ENCODE assay signal across 22 cellular contexts in the genomic region with DNA sequence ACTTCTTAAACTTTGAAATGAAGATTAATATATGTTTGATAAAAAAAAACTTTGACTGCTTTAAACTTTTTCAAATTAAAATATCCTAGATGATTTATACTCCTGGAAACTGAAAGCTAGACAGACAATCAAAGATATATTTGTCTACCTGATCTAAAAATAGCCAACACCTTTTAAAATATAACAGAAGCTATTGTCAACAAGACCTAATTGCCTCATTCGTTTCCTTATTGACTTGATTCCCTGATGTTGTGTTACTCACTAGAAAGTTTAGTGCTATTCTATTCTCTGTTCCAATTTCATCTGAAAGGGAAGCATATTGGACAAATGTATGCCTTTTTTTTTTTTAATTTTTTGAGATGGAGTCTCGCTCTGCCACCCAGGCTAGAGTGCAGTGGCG.
"Had no signal": no experiment of that assay in that cellular context is flagged by ENCODE, and none has a peak within 500 bp of the region (broad histone marks: within the 10 kb centered on the region; RNA-seq: fewer than 3 reads in every experiment).

No MANE protein-coding gene starts in this region.

- DNase-seq: dermis blood vessel endothelial cell; effector memory CD4-positive, alpha-beta T cell; erythroblast; esophagus squamous epithelium; foreskin melanocyte; glutamatergic neuron; heart right ventricle; hippocampal formation; naive B cell; stimulated activated CD4-positive, alpha-beta T cell treated with anti-CD3 and anti-CD28 coated beads, Interleukin-2, amount 100 ng/mL, for 24 hours; stimulated activated CD4-positive, alpha-beta T cell treated with anti-CD3 and anti-CD28 coated beads, Interleukin-4, amount 100 ng/mL, for 24 hours; stimulated activated naive CD4-positive, alpha-beta T cell treated with Interleukin-2 at 50 U/mL for 16 hours; stomach; thyroid gland had no signal

- H3K36me3 ChIP-seq: esophagus squamous epithelium, heart right ventricle, prostate gland, right atrium auricular region, stomach, thyroid gland had no signal

- H3K27ac ChIP-seq: coronary artery, esophagus squamous epithelium, heart right ventricle, prostate gland, right atrium auricular region, stomach, thyroid gland had no signal

- ATAC-seq: left lobe of liver; natural killer cell treated with Interleukin-12 subunit alpha and Interleukin-12 subunit beta and Interleukin-15 and Interleukin-18, amount 100 ng/mL, for 72 hours; sciatic nerve; stimulated activated effector memory CD8-positive, alpha-beta T cell treated with anti-CD3 and anti-CD28 coated beads, Interleukin-12 subunit alpha, Interleukin-12 subunit beta, amount 100 ng/mL, for 72 hours had no signal

- H3K9me3 ChIP-seq: esophagus squamous epithelium, prostate gland, thyroid gland had no signal

- H3K27me3 ChIP-seq: esophagus squamous epithelium, heart right ventricle, right atrium auricular region, stomach, thyroid gland had no signal

- H3K4me1 ChIP-seq: prostate gland, right atrium auricular region, thyroid gland had no signal

- H3K4me3 ChIP-seq: coronary artery, esophagus squamous epithelium, heart right ventricle, lung, prostate gland, right atrium auricular region, stomach, thyroid gland had no signal
